Comparison of ENCODE assay signal across 38 cellular contexts in the genomic region with DNA sequence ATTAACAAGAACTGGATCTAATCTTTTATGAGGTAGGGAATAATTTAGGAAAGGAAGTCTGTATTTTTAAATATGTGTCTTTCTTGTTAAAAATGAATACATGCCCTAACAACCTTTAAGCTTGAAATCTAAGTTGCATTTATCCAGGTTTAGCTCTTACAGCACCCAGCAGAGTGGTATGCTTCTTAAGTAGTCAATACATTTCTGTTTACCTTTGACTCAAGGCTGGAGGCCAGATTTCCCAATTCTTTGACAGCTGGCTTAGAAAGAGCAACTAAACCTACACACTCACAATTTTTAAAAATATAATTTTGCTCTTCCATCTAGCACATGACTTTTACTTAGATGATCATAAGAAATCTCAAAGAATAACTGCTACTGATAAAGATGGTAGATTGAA.
"Had no signal": no experiment of that assay in that cellular context is flagged by ENCODE, and none has a peak within 500 bp of the region (broad histone marks: within the 10 kb centered on the region; RNA-seq: fewer than 3 reads in every experiment).

No MANE protein-coding gene starts in this region.

- H3K27ac Mint-ChIP-seq: activated B cell treated with CpG ODN at 0.5 μM for 24 hours; activated CD4-positive, alpha-beta memory T cell treated with anti-CD3 and anti-CD28 coated beads for 36 hours; activated CD4-positive, alpha-beta T cell treated with anti-CD3 and anti-CD28 coated beads for 36 hours; activated CD4-positive, alpha-beta T cell treated with anti-CD3 and anti-CD28 coated beads, Interleukin-2, amount 10 ng/mL, durations not matched to agents 24 days and 14 days; activated CD8-positive, alpha-beta memory T cell treated with anti-CD3 and anti-CD28 coated beads, Interleukin-2, amount 10 ng/mL, durations not matched to agents 7 days and 5 days; activated CD8-positive, alpha-beta T cell treated with anti-CD3 and anti-CD28 coated beads, Interleukin-2, amount 10 ng/mL, durations not matched to agents 7 days and 5 days; activated naive CD4-positive, alpha-beta T cell treated with anti-CD3 and anti-CD28 coated beads for 36 hours; activated naive CD4-positive, alpha-beta T cell treated with anti-CD3 and anti-CD28 coated beads, Interleukin-2, amount 50 U/mL, for 24 hours; activated naive CD8-positive, alpha-beta T cell treated with anti-CD3 and anti-CD28 coated beads for 36 hours; activated naive CD8-positive, alpha-beta T cell treated with anti-CD3 and anti-CD28 coated beads, Interleukin-2, amount 50 U/mL, for 24 hours; activated T-helper 1 cell treated with anti-CD3 and anti-CD28 coated beads, Interleukin-12 subunit alpha, Interleukin-12 subunit beta, Interleukin-2, Interleukin-4 antibody, amounts not matched to agents 30 ng/mL and 10 ng/mL and 1 ng/mL, durations not matched to agents 14 hours and 24 hours and 36 hours; activated T-helper 2 cell treated with anti-CD3 and anti-CD28 coated beads, Interferon-gamma antibody, Interleukin-2, Interleukin-4, amounts not matched to agents 10 μg/mL and 5 μg/mL and 100 μg/mL, durations not matched to agents 14 hours and 24 hours and 36 hours; effector memory CD8-positive, alpha-beta T cell; T-helper 17 cell; T-helper 2 cell treated with Interferon-gamma antibody and Interleukin-4, amounts not matched to agents 5 μg/mL and 100 μg/mL, for 36 hours had no signal

- H3K27me3 ChIP-seq: adrenal gland, body of pancreas, esophagus muscularis mucosa, foreskin keratinocyte, gastrocnemius medialis, heart left ventricle had no signal

- H3K27ac ChIP-seq: adrenal gland, body of pancreas, coronary artery, esophagus muscularis mucosa, foreskin keratinocyte, gastrocnemius medialis, heart left ventricle, WERI-Rb-1 had no signal

- H3K27me3 Mint-ChIP-seq: activated B cell treated with CpG ODN at 0.5 μM for 24 hours; activated CD4-positive, alpha-beta memory T cell treated with anti-CD3 and anti-CD28 coated beads for 36 hours; activated CD4-positive, alpha-beta T cell treated with anti-CD3 and anti-CD28 coated beads for 36 hours; activated CD4-positive, alpha-beta T cell treated with anti-CD3 and anti-CD28 coated beads, Interleukin-2, amount 10 ng/mL, durations not matched to agents 24 days and 14 days; activated CD8-positive, alpha-beta memory T cell treated with anti-CD3 and anti-CD28 coated beads, Interleukin-2, amount 10 ng/mL, durations not matched to agents 7 days and 5 days; activated naive CD4-positive, alpha-beta T cell treated with anti-CD3 and anti-CD28 coated beads, Interleukin-2, amount 50 U/mL, for 24 hours; activated naive CD8-positive, alpha-beta T cell treated with anti-CD3 and anti-CD28 coated beads for 36 hours; activated naive CD8-positive, alpha-beta T cell treated with anti-CD3 and anti-CD28 coated beads, Interleukin-2, amount 50 U/mL, for 24 hours; effector memory CD8-positive, alpha-beta T cell; T-helper 17 cell had no signal

- H3K4me3 Mint-ChIP-seq: activated B cell treated with CpG ODN at 0.5 μM for 24 hours; activated CD4-positive, alpha-beta memory T cell treated with anti-CD3 and anti-CD28 coated beads for 36 hours; activated CD4-positive, alpha-beta T cell treated with anti-CD3 and anti-CD28 coated beads for 36 hours; activated CD4-positive, alpha-beta T cell treated with anti-CD3 and anti-CD28 coated beads, Interleukin-2, amount 10 ng/mL, durations not matched to agents 24 days and 14 days; activated CD8-positive, alpha-beta memory T cell treated with anti-CD3 and anti-CD28 coated beads, Interleukin-2, amount 10 ng/mL, durations not matched to agents 7 days and 5 days; activated CD8-positive, alpha-beta T cell treated with anti-CD3 and anti-CD28 coated beads, Interleukin-2, amount 10 ng/mL, durations not matched to agents 7 days and 5 days; activated naive CD4-positive, alpha-beta T cell treated with anti-CD3 and anti-CD28 coated beads for 36 hours; activated naive CD4-positive, alpha-beta T cell treated with anti-CD3 and anti-CD28 coated beads, Interleukin-2, amount 50 U/mL, for 24 hours; activated naive CD8-positive, alpha-beta T cell treated with anti-CD3 and anti-CD28 coated beads for 36 hours; activated naive CD8-positive, alpha-beta T cell treated with anti-CD3 and anti-CD28 coated beads, Interleukin-2, amount 50 U/mL, for 24 hours; activated T-helper 1 cell treated with anti-CD3 and anti-CD28 coated beads, Interleukin-12 subunit alpha, Interleukin-12 subunit beta, Interleukin-2, Interleukin-4 antibody, amounts not matched to agents 30 ng/mL and 10 ng/mL and 1 ng/mL, durations not matched to agents 14 hours and 24 hours and 36 hours; effector memory CD8-positive, alpha-beta T cell; T-helper 17 cell; T-helper 2 cell treated with Interferon-gamma antibody and Interleukin-4, amounts not matched to agents 5 μg/mL and 100 μg/mL, for 36 hours had no signal

- H3K9me3 ChIP-seq: adrenal gland, body of pancreas, esophagus muscularis mucosa, gastrocnemius medialis, heart left ventricle had no signal

- H3K9me3 Mint-ChIP-seq: activated B cell treated with CpG ODN at 0.5 μM for 24 hours; activated CD4-positive, alpha-beta T cell treated with anti-CD3 and anti-CD28 coated beads, Interleukin-2, amount 10 ng/mL, durations not matched to agents 24 days and 14 days; activated naive CD4-positive, alpha-beta T cell treated with anti-CD3 and anti-CD28 coated beads for 36 hours; activated naive CD8-positive, alpha-beta T cell treated with anti-CD3 and anti-CD28 coated beads, Interleukin-2, amount 50 U/mL, for 24 hours; activated T-helper 1 cell treated with anti-CD3 and anti-CD28 coated beads, Interleukin-12 subunit alpha, Interleukin-12 subunit beta, Interleukin-2, Interleukin-4 antibody, amounts not matched to agents 30 ng/mL and 10 ng/mL and 1 ng/mL, durations not matched to agents 14 hours and 24 hours and 36 hours had no signal

- H3K4me1 Mint-ChIP-seq: activated B cell treated with CpG ODN at 0.5 μM for 24 hours; activated CD4-positive, alpha-beta T cell treated with anti-CD3 and anti-CD28 coated beads for 36 hours; activated CD4-positive, alpha-beta T cell treated with anti-CD3 and anti-CD28 coated beads, Interleukin-2, amount 10 ng/mL, durations not matched to agents 24 days and 14 days; activated CD8-positive, alpha-beta memory T cell treated with anti-CD3 and anti-CD28 coated beads, Interleukin-2, amount 10 ng/mL, durations not matched to agents 7 days and 5 days; activated naive CD4-positive, alpha-beta T cell treated with anti-CD3 and anti-CD28 coated beads, Interleukin-2, amount 50 U/mL, for 24 hours; activated naive CD8-positive, alpha-beta T cell treated with anti-CD3 and anti-CD28 coated beads for 36 hours; activated naive CD8-positive, alpha-beta T cell treated with anti-CD3 and anti-CD28 coated beads, Interleukin-2, amount 50 U/mL, for 24 hours; T-helper 17 cell had no signal

- H3K4me3 ChIP-seq: adrenal gland, body of pancreas, coronary artery, esophagus muscularis mucosa, gastrocnemius medialis, heart left ventricle had no signal

- H3K36me3 ChIP-seq: adrenal gland, esophagus muscularis mucosa, heart left ventricle, WERI-Rb-1 had no signal

- H3K4me1 ChIP-seq: adrenal gland, body of pancreas, esophagus muscularis mucosa, foreskin keratinocyte, gastrocnemius medialis had no signal

- ATAC-seq: activated CD4-positive, alpha-beta T cell treated with anti-CD3 and anti-CD28 coated beads for 36 hours; activated CD4-positive, CD25-positive, alpha-beta regulatory T cell treated with anti-CD3 and anti-CD28 coated beads, Interleukin-2, amount 50 U/mL, for 24 hours; activated CD8-positive, alpha-beta memory T cell treated with anti-CD3 and anti-CD28 coated beads, Interleukin-2, amount 10 ng/mL, durations not matched to agents 7 days and 5 days; activated CD8-positive, alpha-beta T cell treated with anti-CD3 and anti-CD28 coated beads, Interleukin-2, amount 10 ng/mL, durations not matched to agents 7 days and 5 days; activated naive CD8-positive, alpha-beta T cell treated with anti-CD3 and anti-CD28 coated beads, Interleukin-2, amount 50 U/mL, for 24 hours; body of pancreas; effector memory CD8-positive, alpha-beta T cell; foreskin keratinocyte; gastrocnemius medialis; heart left ventricle; T-helper 17 cell had no signal

- DNase-seq: activated B cell treated with CpG ODN at 0.5 μM for 24 hours; activated CD4-positive, alpha-beta memory T cell treated with anti-CD3 and anti-CD28 coated beads for 36 hours; activated CD4-positive, alpha-beta T cell treated with anti-CD3 and anti-CD28 coated beads for 36 hours; activated CD4-positive, alpha-beta T cell treated with anti-CD3 and anti-CD28 coated beads, Interleukin-2, amount 10 ng/mL, durations not matched to agents 24 days and 14 days; activated CD8-positive, alpha-beta memory T cell treated with anti-CD3 and anti-CD28 coated beads, Interleukin-2, amount 10 ng/mL, durations not matched to agents 7 days and 5 days; activated CD8-positive, alpha-beta memory T cell treated with anti-CD3 and anti-CD28 coated beads, Interleukin-2, amount 50 U/mL, for 4 hours; activated CD8-positive, alpha-beta T cell treated with anti-CD3 and anti-CD28 coated beads, Interleukin-2, amount 10 ng/mL, durations not matched to agents 7 days and 5 days; activated effector memory CD4-positive, alpha-beta T cell treated with anti-CD3 and anti-CD28 coated beads, Interleukin-2, amount 50 U/mL, for 16 hours; activated naive CD4-positive, alpha-beta T cell treated with anti-CD3 and anti-CD28 coated beads for 36 hours; activated naive CD8-positive, alpha-beta T cell treated with anti-CD3 and anti-CD28 coated beads for 36 hours; activated naive CD8-positive, alpha-beta T cell treated with anti-CD3 and anti-CD28 coated beads, Interleukin-2, amount 50 U/mL, for 24 hours; activated T-cell treated with anti-CD3 and anti-CD28 coated beads, Interleukin-2, amount 50 U/mL, for 1 hour; activated T-cell treated with anti-CD3 and anti-CD28 coated beads, Interleukin-2, amount 50 U/mL, for 48 hours; adrenal gland; amygdala; aorta; body of pancreas; caudate nucleus; cerebellar nuclear complex; dermis blood vessel endothelial cell; effector CD4-positive, alpha-beta T cell; effector memory CD8-positive, alpha-beta T cell; erythroblast; foreskin keratinocyte; gastrocnemius medialis; glutamatergic neuron; heart left ventricle; T-helper 1 cell; T-helper 17 cell; T1000; WERI-Rb-1 had no signal

- H3K36me3 Mint-ChIP-seq: activated CD8-positive, alpha-beta memory T cell treated with anti-CD3 and anti-CD28 coated beads, Interleukin-2, amount 10 ng/mL, durations not matched to agents 7 days and 5 days had no signal
